In the genomic region with DNA sequence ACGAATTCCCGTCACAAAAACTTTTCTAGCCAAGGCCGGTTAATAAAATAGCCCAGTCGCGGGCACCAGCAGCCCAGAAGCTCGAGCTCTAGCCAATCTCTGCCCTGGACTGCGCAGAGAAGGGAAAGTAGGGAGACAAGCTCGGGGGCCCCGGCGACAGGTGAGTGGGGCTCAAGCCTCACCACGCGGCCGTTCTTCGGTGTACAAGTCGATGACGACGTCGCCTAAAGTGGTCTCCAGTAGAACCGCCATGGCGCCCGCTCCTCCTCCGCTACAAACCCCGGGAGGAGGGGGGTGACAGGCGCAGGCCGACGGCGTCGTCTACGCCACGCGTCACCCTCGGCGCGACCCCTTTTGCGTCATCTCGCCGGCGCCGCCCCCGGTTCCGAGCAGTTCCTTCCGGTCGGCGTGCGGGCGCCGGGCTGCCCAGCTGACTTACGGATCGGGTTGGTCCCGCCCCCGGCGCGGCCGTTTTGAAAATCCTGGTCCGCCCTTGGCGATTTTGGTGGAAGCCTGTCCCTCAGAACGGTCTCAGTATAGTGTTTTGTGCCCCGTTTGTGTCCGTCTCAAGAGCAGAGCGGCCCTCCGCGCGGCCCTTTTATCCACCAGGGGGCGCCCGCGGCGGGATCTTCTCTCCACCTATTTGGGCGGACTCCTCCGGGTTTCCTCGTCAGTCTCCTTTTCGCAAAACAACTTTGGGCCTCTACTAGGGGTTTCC, we compare ENCODE assay signal across 8 cellular contexts. TPM values are rescaled to one million over a fixed set of nuclear protein-coding genes. Genes with fewer than 3 reads are reported as not detected.
DNase-seq lines count a peak whose midpoint lies in the region; TF ChIP-seq lines count a peak whose summit lies in the region.

PPIL4 (minus strand) TSS at position 290 of the 718 bp plus-strand sequence; CDS start at position 252, 38 bp downstream.

- peak within 1 kb of the TSS; percentile 97 for H3K4me3 ChIP-seq in HAP-1
- peak within 1 kb of the TSS; percentile 86 for H3K4me3 ChIP-seq in MG63
- H3K4me3 ChIP-seq in foreskin fibroblast (ENCODE audit: low read depth in 1 of 2, low read length in 2 of 2) = peak within 1 kb of the TSS; percentile 83 to 99
- peak within 1 kb of the TSS; percentile 63 for H3K4me3 ChIP-seq in neuron (ENCODE audit: low read length)
- H3K4me3 ChIP-seq in subcutaneous abdominal adipose tissue (ENCODE audit: low read depth in 1 of 5, low read length in 5 of 5) = peak within 1 kb of the TSS; percentile 78 to 100 (median 97)

- peaks cover 9% of the 10 kb centered on the region for H3K4me1 ChIP-seq in HAP-1
- H3K4me1 ChIP-seq in neuron (ENCODE audit: insufficient read depth, low read length) = peaks cover 19% of the 10 kb centered on the region
- H3K4me1 ChIP-seq in subcutaneous abdominal adipose tissue (ENCODE audit: control insufficient read depth in 5 of 5, insufficient read depth in 5 of 5, low read length in 5 of 5) = peaks cover 0 to 24% (median 22%) of the 10 kb centered on the region in 5 donors

- H3K9ac ChIP-seq in subcutaneous abdominal adipose tissue (ENCODE audit: low read length in 5 of 5) = peak within 1 kb of the TSS; percentile 95 to 100 (median 97)

- H3K36me3 ChIP-seq in HAP-1 (replicated peaks) (peaks cover 4% of the 10 kb centered on the region), MG63 (peaks cover 7% of the 10 kb centered on the region; the same call in 1 of the 2 replicates), neuron (ENCODE audit: insufficient read depth, low read length) (peaks cover 2% of the 10 kb centered on the region), subcutaneous abdominal adipose tissue (ENCODE audit: control insufficient read depth in 5 of 5, insufficient read depth in 5 of 5, low read length in 5 of 5) (peaks cover 0 to under 1% (median under 1%) of the 10 kb centered on the region in 5 donors)

- H3K9me3 ChIP-seq in HAP-1 (no peaks in the 10 kb centered on the region), MG63 (no peaks in the 10 kb centered on the region), neuron (ENCODE audit: low read length) (no peaks in the 10 kb centered on the region), subcutaneous abdominal adipose tissue (ENCODE audit: control insufficient read depth in 5 of 5, low read length in 5 of 5) (no peaks in the 10 kb centered on the region)

- in situ Hi-C loops in HAP-1 (cut with MboI; ENCODE audit: low sequenced_read_pairs) = no loop called here

- no peaks in the 10 kb centered on the region; the same call in 1 of the 2 replicates for H3K27me3 ChIP-seq in HAP-1 (ENCODE audit: low read depth)
- H3K27me3 ChIP-seq in MG63 = no peaks in the 10 kb centered on the region
- H3K27me3 ChIP-seq in neuron (ENCODE audit: insufficient read depth, low read length) = peaks cover 3% of the 10 kb centered on the region
- H3K27me3 ChIP-seq in subcutaneous abdominal adipose tissue (ENCODE audit: control insufficient read depth in 5 of 5, insufficient read depth in 4 of 5, low read length in 5 of 5) = no peaks in the 10 kb centered on the region

- peak; percentile 79 for TF ChIP-seq CTCF in foreskin fibroblast (IDR thresholded peaks at IDR 0.05; ENCODE audit: low read depth, low read length)

- DNase-seq in GF-D8 (lab: John Stamatoyannopoulos, UW) = peak; percentile 66
- peak; percentile 88 to 96 for DNase-seq in HAP-1 (ENCODE audit: low spot score in 2 of 2)
- peak; percentile 97 for DNase-seq in MG63
- peak; percentile 89 for DNase-seq in SIG-M5 treated with dmso at 0.1 percent for 504 hours (lab: John Stamatoyannopoulos, UW; ENCODE audit: unreplicated experiment)
- peak; percentile 94 for DNase-seq in activated gamma-delta T cell treated with anti-CD3 and anti-CD28 coated beads, Interleukin-2, amount 50 U/mL, for 16 hours (ENCODE audit: low read depth)
- DNase-seq in foreskin fibroblast = peak; percentile 96 to 99

- peak within 1 kb of the TSS; percentile 98 for H3K27ac ChIP-seq in subcutaneous abdominal adipose tissue (ENCODE audit: low read depth, low read length)

- H2AFZ ChIP-seq in neuron (ENCODE audit: low read depth, low read length) = peak within 1 kb of the TSS; percentile 85

RNA-seq across cellular contexts. Expression of gene PPIL4, which starts in this region (rescaled TPM):
- total RNA-seq in MG63 (2014; rRNA removed; shearing (Covaris generic); ENCODE audit: low replicate concordance) = 27.0 and 42.0 TPM in 2 replicates

Comparison
In these comparisons a context has a peak if more than half of its experiments do, and no peak if none do; other contexts are left out.
1. Peak in every context shown above with its lines: DNase-seq, H3K4me3 ChIP-seq and H3K27ac ChIP-seq.